ENCODE assay signal across 32 cellular contexts in the genomic region with DNA sequence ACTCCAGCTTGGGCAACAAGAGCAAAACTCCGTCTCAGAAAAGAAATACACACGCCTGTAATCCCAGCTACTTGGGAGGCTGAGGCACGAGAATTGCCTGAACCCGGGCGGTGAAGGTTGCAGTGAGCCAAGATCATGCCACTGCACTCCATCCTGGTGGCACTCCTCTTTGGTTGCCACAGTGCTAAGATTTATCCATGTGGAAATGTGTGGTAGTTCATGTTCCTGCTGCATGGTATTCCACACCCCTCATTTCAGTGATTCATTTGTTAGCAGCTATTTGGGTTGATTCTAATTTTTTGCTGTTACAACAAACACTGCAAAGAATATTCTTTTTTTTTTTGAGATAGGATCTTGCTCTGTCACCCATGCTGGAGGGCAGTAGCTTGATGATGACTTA. TPM values are rescaled to one million over a fixed set of nuclear protein-coding genes. Genes with fewer than 3 reads are reported as not detected.
"Had no signal": no experiment of that assay in that cellular context is flagged by ENCODE, and none has a peak within 500 bp of the region (broad histone marks: within the 10 kb centered on the region; RNA-seq: fewer than 3 reads in every experiment).

No MANE protein-coding gene starts in this region.

- ATAC-seq: activated CD8-positive, alpha-beta T cell treated with anti-CD3 and anti-CD28 coated beads for 36 hours; activated naive CD8-positive, alpha-beta T cell treated with anti-CD3 and anti-CD28 coated beads, Interleukin-2, amount 50 U/mL, for 24 hours; activated T-cell treated with anti-CD3 and anti-CD28 coated beads, Interleukin-2, amount 50 U/mL, for 4 hours; activated T-cell treated with anti-CD3 and anti-CD28 coated beads, Interleukin-2, amount 50 U/mL, for 72 hours; activated T-helper 17 cell treated with anti-CD3 and anti-CD28 coated beads, Interleukin-2, amount 50 U/mL, for 72 hours had no signal

- H3K4me1 ChIP-seq: ascending aorta, colonic mucosa had no signal

- H3K27ac ChIP-seq: ascending aorta, cardiac muscle cell, colonic mucosa, VCaP had no signal

- DNase-seq: activated B cell treated with CpG ODN at 0.5 μM for 24 hours; activated CD4-positive, alpha-beta memory T cell treated with anti-CD3 and anti-CD28 coated beads for 36 hours; activated CD4-positive, alpha-beta T cell treated with anti-CD3 and anti-CD28 coated beads for 4 hours; activated CD4-positive, alpha-beta T cell treated with anti-CD3 and anti-CD28 coated beads, Interleukin-2, amount 10 ng/mL, durations not matched to agents 24 days and 14 days; activated CD4-positive, alpha-beta T cell treated with anti-CD3 and anti-CD28 coated beads, Interleukin-2, amount 50 U/mL, for 1 hour; activated CD4-positive, alpha-beta T cell treated with anti-CD3 and anti-CD28 coated beads, Interleukin-2, amount 50 U/mL, for 4 hours; activated CD4-positive, CD25-positive, alpha-beta regulatory T cell treated with anti-CD3 and anti-CD28 coated beads, Interleukin-2, amount 50 U/mL, for 72 hours; activated CD8-positive, alpha-beta memory T cell treated with anti-CD3 and anti-CD28 coated beads, Interleukin-2, amount 50 U/mL, for 4 hours; activated CD8-positive, alpha-beta T cell treated with anti-CD3 and anti-CD28 coated beads for 36 hours; activated effector memory CD4-positive, alpha-beta T cell treated with anti-CD3 and anti-CD28 coated beads, Interleukin-2, amount 50 U/mL, for 16 hours; activated gamma-delta T cell treated with Interleukin-2 at 50 U/mL for 16 hours; activated naive CD4-positive, alpha-beta T cell; activated naive CD4-positive, alpha-beta T cell treated with anti-CD3 and anti-CD28 coated beads for 36 hours; activated naive CD8-positive, alpha-beta T cell treated with anti-CD3 and anti-CD28 coated beads, Interleukin-2, amount 10 ng/mL, durations not matched to agents 7 days and 5 days; activated naive CD8-positive, alpha-beta T cell treated with anti-CD3 and anti-CD28 coated beads, Interleukin-2, amount 50 U/mL, for 24 hours; activated T-cell treated with anti-CD3 and anti-CD28 coated beads for 4 hours; activated T-cell treated with anti-CD3 and anti-CD28 coated beads, Interleukin-2, amount 50 U/mL, for 1 hour; activated T-cell treated with anti-CD3 and anti-CD28 coated beads, Interleukin-2, amount 50 U/mL, for 4 hours; activated T-cell treated with anti-CD3 and anti-CD28 coated beads, Interleukin-2, amount 50 U/mL, for 72 hours; amygdala; anterior cingulate cortex; caudate nucleus; cerebellar nuclear complex; colonic mucosa; T-helper 2 cell; T-helper 9 cell had no signal

- H3K4me3 ChIP-seq: ascending aorta, cardiac muscle cell, colonic mucosa had no signal

- H3K36me3 ChIP-seq: ascending aorta, cardiac muscle cell, colonic mucosa had no signal

- FAIRE-seq: TTC549 had no signal

- H3K9me3 ChIP-seq: ascending aorta, colonic mucosa had no signal

RNA-seq across cellular contexts. Expression of a gene that starts 12.1 kb away (rescaled TPM):
- polyA plus RNA-seq: adipose tissue, cardiac muscle cell had no signal

RNA-seq across cellular contexts. Expression of a gene that starts 15.9 kb away (rescaled TPM):
- polyA plus RNA-seq: adipose tissue, cardiac muscle cell had no signal

RNA-seq across cellular contexts. Expression of a gene that starts 28.6 kb away (rescaled TPM):
- polyA plus RNA-seq: cardiac muscle cell had no signal

RNA-seq across cellular contexts. Expression of a gene that starts 35.5 kb away (rescaled TPM):
- polyA plus RNA-seq: adipose tissue, cardiac muscle cell had no signal
